Comparison of ENCODE assay signal across 13 cellular contexts in genomic region chr16:3789375-3790067, GRCh38.
A peak's percentile ranks its signal among the peaks of the same experiment; 100 is the strongest.
DNase-seq lines count a peak whose midpoint lies in the region; ATAC-seq and TF ChIP-seq lines count a peak whose summit lies in the region.
"Had no signal": no experiment of that assay in that cellular context is flagged by ENCODE, and none has a peak within 500 bp of the region (broad histone marks: within the 10 kb centered on the region; RNA-seq: fewer than 3 reads in every experiment).

No MANE protein-coding gene starts in this region.

- H3K27ac ChIP-seq in OCI-LY7 (ENCODE audit: low read depth, low read length, poor library complexity, severe bottlenecking) = no peak overlapping the region
- no peak overlapping the region for H3K27ac ChIP-seq in brain microvascular endothelial cell
- H3K27ac ChIP-seq: A549, ascending aorta, sigmoid colon, SJSA1 had no signal

- peaks cover 11% of the 10 kb centered on the region for H3K27me3 Mint-ChIP-seq in activated CD4-positive, alpha-beta T cell treated with anti-CD3 and anti-CD28 coated beads, Interleukin-2, amount 10 ng/mL, durations not matched to agents 24 days and 14 days
- peaks cover 0 to 2% of the 10 kb centered on the region in 2 donors for H3K27me3 Mint-ChIP-seq in natural killer cell treated with Interleukin-12 subunit alpha and Interleukin-12 subunit beta and Interleukin-15 and Interleukin-18, amount 100 ng/mL, for 72 hours

- peaks cover 3% of the 10 kb centered on the region; the same call in 1 of the 2 replicates for H3K79me2 ChIP-seq in OCI-LY7 (ENCODE audit: insufficient read depth, low read depth, low read length)

- H2AFZ ChIP-seq in OCI-LY7 (ENCODE audit: low read length) = no peak overlapping the region

- ATAC-seq in GM19438 (IDR thresholded peaks at IDR 0.05; ENCODE audit: low read depth, unreplicated experiment) = peak; percentile 51
- ATAC-seq in natural killer cell treated with Interleukin-12 subunit alpha and Interleukin-12 subunit beta and Interleukin-15 and Interleukin-18, amount 100 ng/mL, for 72 hours = peak; percentile 90 to 91
- ATAC-seq: A549 had no signal

- H3K4me3 ChIP-seq in OCI-LY7 (ENCODE audit: low read depth, low read length, poor library complexity, severe bottlenecking) = no peak overlapping the region
- H3K4me3 ChIP-seq in lower leg skin (ENCODE audit: low read depth, poor library complexity, severe bottlenecking) = no peak overlapping the region
- H3K4me3 ChIP-seq in brain microvascular endothelial cell (ENCODE audit: low read depth, low read length) = no peak overlapping the region
- H3K4me3 ChIP-seq: A549, ascending aorta, sigmoid colon, SJSA1 had no signal

- peaks cover 54% of the 10 kb centered on the region for H3K36me3 Mint-ChIP-seq in activated CD4-positive, alpha-beta T cell treated with anti-CD3 and anti-CD28 coated beads, Interleukin-2, amount 10 ng/mL, durations not matched to agents 24 days and 14 days (ENCODE audit: low read depth)
- peaks cover 17% of the 10 kb centered on the region for H3K36me3 Mint-ChIP-seq in natural killer cell treated with Interleukin-12 subunit alpha and Interleukin-12 subunit beta and Interleukin-15 and Interleukin-18, amount 100 ng/mL, for 72 hours

- H3K4me1 Mint-ChIP-seq in activated CD4-positive, alpha-beta T cell treated with anti-CD3 and anti-CD28 coated beads, Interleukin-2, amount 10 ng/mL, durations not matched to agents 24 days and 14 days = peaks cover 36% of the 10 kb centered on the region
- peaks cover 46 to 49% of the 10 kb centered on the region in 2 donors for H3K4me1 Mint-ChIP-seq in natural killer cell treated with Interleukin-12 subunit alpha and Interleukin-12 subunit beta and Interleukin-15 and Interleukin-18, amount 100 ng/mL, for 72 hours (ENCODE audit: low read depth in 2 of 2)

- intact Hi-C loops in activated CD4-positive, alpha-beta T cell treated with anti-CD3 and anti-CD28 coated beads, Interleukin-2, amount 10 ng/mL, durations not matched to agents 24 days and 14 days (cut with micrococcal nuclease) = loop anchor here (1.0 to 5.0 kb wide), 4 partner anchors 8 to 91 kb away; partner anchors contain the start of gene CREBBP
- intact Hi-C loops in OCI-LY7 (cut with micrococcal nuclease; ENCODE audit: unreplicated experiment) = no loop called here
- intact Hi-C loops in lower leg skin (cut with DNase I; ENCODE audit: low total_unique reads) = no loop called here

- DNase-seq in activated CD4-positive, alpha-beta T cell treated with anti-CD3 and anti-CD28 coated beads, Interleukin-2, amount 10 ng/mL, durations not matched to agents 24 days and 14 days = peak; percentile 75
- no peak for DNase-seq in activated CD4-positive, alpha-beta T cell treated with anti-CD3 and anti-CD28 coated beads for 48 hours
- no peak for DNase-seq in OCI-LY7 (ENCODE audit: low spot score)
- no peak for DNase-seq in natural killer cell treated with Interleukin-12 subunit alpha and Interleukin-12 subunit beta and Interleukin-15 and Interleukin-18, amount 100 ng/mL, for 72 hours (ENCODE audit: low spot score)
- DNase-seq in lower leg skin (ENCODE audit: low spot score in 2 of 2) = no peak
- no peak for DNase-seq in brain microvascular endothelial cell
- DNase-seq in GDM1 (lab: John Stamatoyannopoulos, UW) = no peak
- DNase-seq: hippocampal formation, sigmoid colon had no signal

- H3K4me1 ChIP-seq in OCI-LY7 (ENCODE audit: insufficient read depth, low read length, poor library complexity, severe bottlenecking) = no peaks in the 10 kb centered on the region
- H3K4me1 ChIP-seq: A549, SJSA1 had no signal

- H3K9me3 Mint-ChIP-seq in activated CD4-positive, alpha-beta T cell treated with anti-CD3 and anti-CD28 coated beads, Interleukin-2, amount 10 ng/mL, durations not matched to agents 24 days and 14 days = no peaks in the 10 kb centered on the region
- no peaks in the 10 kb centered on the region for H3K9me3 Mint-ChIP-seq in natural killer cell treated with Interleukin-12 subunit alpha and Interleukin-12 subunit beta and Interleukin-15 and Interleukin-18, amount 100 ng/mL, for 72 hours

- no peaks in the 10 kb centered on the region for H3K9me2 ChIP-seq in OCI-LY7 (ENCODE audit: insufficient read depth, low read length)

- no peaks in the 10 kb centered on the region for H3K27me3 ChIP-seq in brain microvascular endothelial cell (replicated peaks)
- H3K27me3 ChIP-seq: ascending aorta, sigmoid colon, SJSA1 had no signal

- CTCF ChIA-PET in OCI-LY7 (lab: Charles Lee; ENCODE audit: unreplicated experiment) = no interaction called here

- TF ChIP-seq CTCF in OCI-LY7 (conservative IDR thresholded peaks at IDR 0.05; ENCODE audit: low read length) = no peak
- no peak for TF ChIP-seq CTCF in lower leg skin (IDR thresholded peaks at IDR 0.05)
- no peak for TF ChIP-seq CTCF in brain microvascular endothelial cell (IDR thresholded peaks at IDR 0.05; ENCODE audit: low read depth, low read length, missing control alignments)

- BruUV-seq in OCI-LY7 (replicated peaks; lab: Mats Ljungman, UMichigan) = TSS peak; percentile 33

- H3K4me3 Mint-ChIP-seq in activated CD4-positive, alpha-beta T cell treated with anti-CD3 and anti-CD28 coated beads, Interleukin-2, amount 10 ng/mL, durations not matched to agents 24 days and 14 days = peak overlapping the region; percentile 75
- H3K4me3 Mint-ChIP-seq in natural killer cell treated with Interleukin-12 subunit alpha and Interleukin-12 subunit beta and Interleukin-15 and Interleukin-18, amount 100 ng/mL, for 72 hours = peak overlapping the region; percentile 81

- no peaks in the 10 kb centered on the region for H4K20me1 ChIP-seq in OCI-LY7 (ENCODE audit: insufficient read depth, low read length)

- POLR2A ChIA-PET in OCI-LY7 (lab: Charles Lee) = interaction anchor here (0.6 to 0.7 kb wide), 2 partner anchors 13 to 26 kb away, joined by 3 read pairs; no protein-coding TSS in a partner anchor

- in situ Hi-C loops in brain microvascular endothelial cell (cut with HindIII; ENCODE audit: low pct_ligation_motif_present, low sequenced_read_pairs) = no loop called here

- no peak for TF ChIP-seq POLR2A in lower leg skin (IDR thresholded peaks at IDR 0.05)

- WGBS in lower leg skin, 2 donors = 83 to 87% methylated on average over 8 of the region's 8 CpGs

- H3K4me2 ChIP-seq in OCI-LY7 (ENCODE audit: low read length) = no peak overlapping the region
- H3K4me2 ChIP-seq: A549 had no signal

- peak overlapping the region; percentile 10 for H3K27ac Mint-ChIP-seq in activated CD4-positive, alpha-beta T cell treated with anti-CD3 and anti-CD28 coated beads, Interleukin-2, amount 10 ng/mL, durations not matched to agents 24 days and 14 days
- peak overlapping the region; percentile 51 to 85 for H3K27ac Mint-ChIP-seq in natural killer cell treated with Interleukin-12 subunit alpha and Interleukin-12 subunit beta and Interleukin-15 and Interleukin-18, amount 100 ng/mL, for 72 hours

- H3K36me3 ChIP-seq in OCI-LY7 (ENCODE audit: insufficient read depth, low read length) (peaks cover 46% of the 10 kb centered on the region), brain microvascular endothelial cell (replicated peaks) (peaks cover 24% of the 10 kb centered on the region)

- H3K9me3 ChIP-seq in OCI-LY7 (ENCODE audit: low read length) = no peaks in the 10 kb centered on the region
- H3K9me3 ChIP-seq: A549, ascending aorta, sigmoid colon, SJSA1 had no signal
